In the genomic region with DNA sequence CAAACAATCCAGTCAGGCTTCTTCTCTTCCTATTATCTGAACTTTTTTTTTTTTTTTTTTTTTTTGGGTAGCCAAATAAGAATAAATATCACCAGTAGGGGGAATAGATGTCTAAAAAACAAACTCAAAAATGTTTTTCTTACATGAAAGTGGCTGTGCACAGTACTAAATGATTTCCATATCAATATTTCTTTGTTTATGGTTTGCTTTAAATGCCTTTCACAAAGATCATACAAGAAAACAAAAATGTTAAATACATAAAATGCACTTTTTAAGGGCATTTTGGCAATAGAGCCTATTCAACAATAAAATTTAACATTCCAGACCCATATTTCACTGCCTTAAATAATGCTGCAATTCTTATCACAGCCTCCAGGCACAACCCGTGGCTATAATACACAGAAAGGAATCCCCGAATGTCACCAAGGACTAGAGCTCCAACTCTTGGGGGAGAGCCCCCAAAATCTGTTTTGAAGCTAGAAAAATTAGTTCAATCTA, we compare ENCODE assay signal across 9 cellular contexts.
DNase-seq lines count a peak whose midpoint lies in the region; ATAC-seq and TF ChIP-seq lines count a peak whose summit lies in the region.
"Had no signal": no experiment of that assay in that cellular context is flagged by ENCODE, and none has a peak within 500 bp of the region (broad histone marks: within the 10 kb centered on the region; RNA-seq: fewer than 3 reads in every experiment).

No MANE protein-coding gene starts in this region.

- no peak for ATAC-seq in GM21723 (IDR thresholded peaks at IDR 0.05; ENCODE audit: unreplicated experiment)

- no peaks in the 10 kb centered on the region for H3K36me3 Mint-ChIP-seq in activated CD4-positive, alpha-beta memory T cell treated with anti-CD3 and anti-CD28 coated beads for 36 hours

- peaks cover 2% of the 10 kb centered on the region for H3K27me3 Mint-ChIP-seq in activated CD4-positive, alpha-beta memory T cell treated with anti-CD3 and anti-CD28 coated beads for 36 hours

- no peaks in the 10 kb centered on the region for H3K4me1 Mint-ChIP-seq in activated CD4-positive, alpha-beta memory T cell treated with anti-CD3 and anti-CD28 coated beads for 36 hours (ENCODE audit: low read depth)

- DNase-seq in DMS 273 (lab: John Stamatoyannopoulos, UW; ENCODE audit: unreplicated experiment): peak; percentile 51
- no peak for DNase-seq in DMS 273 treated with DMSO at 0.1 percent for 48 hours (lab: John Stamatoyannopoulos, UW)
- DNase-seq in NB4 (ENCODE audit: low read depth): peak; percentile 15
- peak; percentile 54 for DNase-seq in dedifferentiated amniotic fluid mesenchymal stem cell (ENCODE audit: extremely low spot score)
- DNase-seq in retinal pigment epithelial cell (ENCODE audit: low read depth): no peak
- DNase-seq in effector CD4-positive, alpha-beta T cell: no peak
- no peak for DNase-seq in activated CD4-positive, alpha-beta memory T cell treated with anti-CD3 and anti-CD28 coated beads for 36 hours
- DNase-seq: activated CD8-positive, alpha-beta memory T cell treated with anti-CD3 and anti-CD28 coated beads, Interleukin-2, amount 50 U/mL, for 48 hours had no signal

- CTCF ChIA-PET in activated CD4-positive, alpha-beta memory T cell treated with anti-CD3 and anti-CD28 coated beads for 36 hours (lab: Charles Lee): interaction anchor here (0.7 kb wide), 1 partner anchor 139 kb away, joined by 3 read pairs; no protein-coding TSS in a partner anchor

- TF ChIP-seq CTCF in NB4 (IDR thresholded peaks at IDR 0.05; ENCODE audit: low read depth, low read length) (peak; percentile 16), retinal pigment epithelial cell (conservative IDR thresholded peaks at IDR 0.05; ENCODE audit: low read depth, low read length) (peak; percentile 40)

- POLR2A ChIA-PET in activated CD4-positive, alpha-beta memory T cell treated with anti-CD3 and anti-CD28 coated beads for 36 hours (lab: Charles Lee): no interaction called here

- H3K9me3 Mint-ChIP-seq in activated CD4-positive, alpha-beta memory T cell treated with anti-CD3 and anti-CD28 coated beads for 36 hours: no peaks in the 10 kb centered on the region

- TF ChIP-seq POLR2A in NB4 (IDR thresholded peaks at IDR 0.05; ENCODE audit: extremely low read depth, insufficient read length): no peak

- intact Hi-C loops in activated CD4-positive, alpha-beta memory T cell treated with anti-CD3 and anti-CD28 coated beads for 36 hours (cut with micrococcal nuclease): no loop called here

- no peak overlapping the region for H3K4me3 Mint-ChIP-seq in activated CD4-positive, alpha-beta memory T cell treated with anti-CD3 and anti-CD28 coated beads for 36 hours

- no peak overlapping the region for H3K27ac Mint-ChIP-seq in activated CD4-positive, alpha-beta memory T cell treated with anti-CD3 and anti-CD28 coated beads for 36 hours

- H3K4me3 ChIP-seq in NB4 (ENCODE audit: low read depth, low read length) (no peak overlapping the region), retinal pigment epithelial cell (ENCODE audit: low read length) (no peak overlapping the region)

Comparison
In these comparisons a context has a peak if more than half of its experiments do, and no peak if none do; other contexts are left out.
1. DNase-seq: peak in DMS 273 (single experiment), NB4 (single experiment) and dedifferentiated amniotic fluid mesenchymal stem cell (single experiment); none in DMS 273 treated with DMSO at 0.1 percent for 48 hours (single experiment), retinal pigment epithelial cell (single experiment), effector CD4-positive, alpha-beta T cell (single experiment) and activated CD4-positive, alpha-beta memory T cell treated with anti-CD3 and anti-CD28 coated beads for 36 hours (single experiment).